Comparison of ENCODE assay signal across 1 cellular context in the genomic region with DNA sequence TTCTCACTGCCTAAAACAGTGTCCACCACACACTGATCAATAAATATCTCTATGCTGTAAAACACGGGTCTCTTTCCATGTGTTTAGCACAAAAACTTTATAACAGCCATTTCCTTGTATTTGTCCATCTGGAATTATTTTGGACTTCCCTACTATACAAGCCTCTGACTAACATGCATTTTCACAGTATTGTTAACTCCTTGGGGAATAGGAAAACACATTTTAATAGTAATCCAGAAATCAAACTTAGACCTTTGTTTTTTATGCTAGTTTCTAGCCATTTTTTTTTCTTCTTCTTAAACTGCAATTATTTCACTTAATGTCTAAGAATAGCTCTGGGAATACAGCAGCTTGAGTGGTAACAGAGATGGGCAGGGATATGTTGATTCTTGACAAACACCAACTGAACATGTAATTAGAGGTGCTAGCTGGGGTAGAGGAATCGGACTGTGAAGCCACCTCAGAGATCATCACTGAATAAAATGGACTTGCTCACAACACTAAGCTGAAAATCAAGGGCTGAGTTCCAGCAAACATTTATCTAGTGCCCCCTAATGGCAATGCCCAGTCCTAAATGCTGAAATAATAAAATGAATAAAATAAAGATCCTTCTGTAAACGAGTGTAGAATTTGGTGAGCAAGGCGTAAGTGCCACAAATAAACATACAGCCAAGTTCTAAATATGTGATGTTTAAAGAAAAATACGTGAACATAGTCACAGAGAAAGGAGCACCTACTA.
TF ChIP-seq lines count a peak whose summit lies in the region.

No MANE protein-coding gene starts in this region.

TF ChIP-seq in WTC11, 78 proteins besides CTCF, POLR2A, EP300 and RAD21 (continued from another document):
- TF ChIP-seq ZNF416 (CRISPR knock-in tag; IDR thresholded peaks at IDR 0.05), result no peak
- no peak for TF ChIP-seq ZNF219 (CRISPR knock-in tag; IDR thresholded peaks at IDR 0.05; ENCODE audit: borderline replicate concordance)
- no peak for TF ChIP-seq CBFB (CRISPR knock-in tag; IDR thresholded peaks at IDR 0.05; ENCODE audit: low read depth)
